In the genomic region with DNA sequence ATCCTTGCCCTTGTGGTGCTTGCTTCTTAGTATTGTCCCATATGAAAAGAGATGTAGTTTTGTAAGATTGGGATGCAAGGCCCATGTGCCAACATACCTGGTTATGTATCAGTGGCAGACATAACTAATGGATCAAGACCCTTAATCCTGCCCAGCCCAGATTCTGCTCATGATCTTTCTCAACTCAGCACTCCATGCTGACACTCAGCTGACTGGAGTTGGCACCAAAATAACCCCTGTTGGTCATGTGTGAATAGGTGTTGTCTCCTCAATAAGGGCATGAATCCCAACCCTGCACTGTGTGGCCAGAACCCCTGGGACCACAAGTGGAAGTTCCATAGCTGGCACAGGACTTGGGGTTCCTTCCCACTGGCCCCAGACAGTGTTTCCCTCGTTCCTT, we compare ENCODE assay signal across 25 cellular contexts. TPM values are rescaled to one million over a fixed set of nuclear protein-coding genes. Genes with fewer than 3 reads are reported as not detected.
"Had no signal": no experiment of that assay in that cellular context is flagged by ENCODE, and none has a peak within 500 bp of the region (broad histone marks: within the 10 kb centered on the region; RNA-seq: fewer than 3 reads in every experiment).

No MANE protein-coding gene starts in this region.

- ATAC-seq: effector memory CD8-positive, alpha-beta T cell; gastrocnemius medialis; left ventricle myocardium superior; lower lobe of right lung; mucosa of descending colon; naive thymus-derived CD4-positive, alpha-beta T cell; right cardiac atrium; stimulated activated effector memory CD8-positive, alpha-beta T cell treated with anti-CD3 and anti-CD28 coated beads, Interleukin-12 subunit alpha, Interleukin-12 subunit beta, amount 100 ng/mL, for 72 hours; stimulated activated naive CD8-positive, alpha-beta T cell treated with anti-CD3 and anti-CD28 coated beads, Interleukin-15, Interleukin-2, amounts not matched to agents 100 U/mL and 50 U/mL, for 24 hours; upper lobe of right lung had no signal

- H3K27ac ChIP-seq: gastrocnemius medialis, lower lobe of right lung, neural progenitor cell, prostate gland, sigmoid colon, thoracic aorta, transverse colon, upper lobe of right lung, uterus had no signal

- H3K4me2 ChIP-seq: neural progenitor cell had no signal

- H3K4me1 ChIP-seq: lower lobe of right lung, neural progenitor cell, prostate gland, upper lobe of right lung, uterus had no signal

- H3K4me3 ChIP-seq: gastrocnemius medialis, lower lobe of right lung, mucosa of descending colon, neural progenitor cell, prostate gland, sigmoid colon, thoracic aorta, transverse colon, upper lobe of right lung, uterus had no signal

- DNase-seq: cortex of kidney; effector memory CD8-positive, alpha-beta T cell; foreskin fibroblast; gastrocnemius medialis; head of caudate nucleus; left ventricle myocardium superior; lower lobe of right lung; mucosa of descending colon; naive thymus-derived CD4-positive, alpha-beta T cell; right cardiac atrium; sigmoid colon; stimulated activated CD4-positive, alpha-beta T cell treated with anti-CD3 and anti-CD28 coated beads, Interleukin-2, amount 100 ng/mL, for 24 hours; stimulated activated CD4-positive, alpha-beta T cell treated with anti-CD3 and anti-CD28 coated beads, Interleukin-4, amount 100 ng/mL, for 24 hours; stimulated activated naive CD8-positive, alpha-beta T cell treated with anti-CD3 and anti-CD28 coated beads, Interleukin-15, Interleukin-2, amounts not matched to agents 100 U/mL and 50 U/mL, for 24 hours; transverse colon; upper lobe of right lung; uterus had no signal

- H3K9me3 ChIP-seq: gastrocnemius medialis, lower lobe of right lung, mucosa of descending colon, prostate gland, sigmoid colon, thoracic aorta, transverse colon, upper lobe of right lung, uterus had no signal

- H2AFZ ChIP-seq: neural progenitor cell had no signal

- H3K27me3 ChIP-seq: gastrocnemius medialis, neural progenitor cell, sigmoid colon, transverse colon, upper lobe of right lung, uterus had no signal

- H3K36me3 ChIP-seq: gastrocnemius medialis, lower lobe of right lung, neural progenitor cell, prostate gland, sigmoid colon, thoracic aorta, transverse colon, upper lobe of right lung, uterus had no signal

- H3K9ac ChIP-seq: neural progenitor cell had no signal

RNA-seq across cellular contexts. Expression of a gene that starts 13.9 kb away (rescaled TPM):
- total RNA-seq: dermis microvascular lymphatic vessel endothelial cell, gastrocnemius medialis, glomerular endothelial cell, left ventricle myocardium superior, lower lobe of right lung, mesothelial cell of epicardium, osteocyte, prostate gland, right cardiac atrium, sigmoid colon had no signal
